27 cellular contexts compared by ENCODE assay signal in the genomic region with DNA sequence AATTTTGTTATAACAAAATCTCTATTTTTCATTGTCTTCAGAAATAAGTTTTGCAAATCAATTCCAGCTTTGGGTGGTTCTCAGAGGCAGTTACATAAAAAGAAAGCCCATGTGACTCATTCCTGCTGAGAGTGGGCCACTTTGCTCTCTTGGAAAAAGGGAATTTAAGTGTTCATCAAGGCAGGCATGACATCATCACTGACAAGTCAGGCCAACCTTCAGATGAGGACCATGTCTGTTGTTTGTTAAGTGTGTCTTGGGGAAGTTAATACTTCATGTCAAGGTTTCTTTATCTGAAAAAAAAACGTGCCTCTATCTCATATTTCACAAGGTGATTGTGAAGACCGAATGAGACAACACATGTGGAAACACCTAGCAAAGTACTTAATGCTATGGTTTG.
"Had no signal": no experiment of that assay in that cellular context is flagged by ENCODE, and none has a peak within 500 bp of the region (broad histone marks: within the 10 kb centered on the region; RNA-seq: fewer than 3 reads in every experiment).

No MANE protein-coding gene starts in this region.

- H3K4me3 ChIP-seq: heart right ventricle, lower lobe of right lung, mucosa of descending colon, neural progenitor cell, prostate gland, skin epidermis, thoracic aorta, tibial nerve, upper lobe of left lung had no signal

- FAIRE-seq: colon, urothelium cell line had no signal

- H3K9me3 ChIP-seq: mucosa of descending colon, prostate gland, thoracic aorta, upper lobe of left lung had no signal

- H3K4me1 ChIP-seq: heart right ventricle, lower lobe of right lung, neural progenitor cell, prostate gland, tibial nerve, upper lobe of left lung had no signal

- H3K27me3 ChIP-seq: heart right ventricle, neural progenitor cell, tibial nerve, upper lobe of left lung had no signal

- H3K9ac ChIP-seq: neural progenitor cell had no signal

- H3K27ac ChIP-seq: epithelial cell of prostate, heart right ventricle, lower lobe of right lung, neural progenitor cell, prostate gland, skin epidermis, thoracic aorta, tibial nerve, upper lobe of left lung had no signal

- DNase-seq: effector CD8-positive, alpha-beta T cell; endodermal cell; foreskin melanocyte; glutamatergic neuron; heart right ventricle; hypothalamus; immature natural killer cell; islet precursor cell; kidney glomerular epithelial cell; left colon; left ventricle myocardium superior; lower lobe of right lung; mucosa of descending colon; naive B cell; right cardiac atrium; stimulated activated CD4-positive, alpha-beta T cell treated with anti-CD3 and anti-CD28 coated beads, Interleukin-15, amount 100 ng/mL, for 24 hours; stimulated activated CD4-positive, alpha-beta T cell treated with anti-CD3 and anti-CD28 coated beads, Interleukin-2, amount 100 ng/mL, for 48 hours; stimulated activated naive B cell treated with anti-CD40 and anti-IgM and Interleukin-4, amounts not matched to agents 10 μg/mL and 1 μg/mL and 100 μg/mL, for 72 hours; upper lobe of left lung had no signal

- H3K36me3 ChIP-seq: heart right ventricle, lower lobe of right lung, neural progenitor cell, prostate gland, thoracic aorta, tibial nerve, upper lobe of left lung had no signal
